In genomic region chr10:118741994-118742393, GRCh38 we compare ENCODE assay signal across 20 cellular contexts. TPM values are rescaled to one million over a fixed set of nuclear protein-coding genes. Genes with fewer than 3 reads are reported as not detected.
DNase-seq lines count a peak whose midpoint lies in the region; ATAC-seq and TF ChIP-seq lines count a peak whose summit lies in the region.
"Had no signal": no experiment of that assay in that cellular context is flagged by ENCODE, and none has a peak within 500 bp of the region (broad histone marks: within the 10 kb centered on the region; RNA-seq: fewer than 3 reads in every experiment).

No MANE protein-coding gene starts in this region.

- H3K4me3 Mint-ChIP-seq in CD4-positive, alpha-beta T cell: no peak overlapping the region
- no peak overlapping the region for H3K4me3 Mint-ChIP-seq in chondrocyte (ENCODE audit: unreplicated experiment)
- no peak overlapping the region for H3K4me3 Mint-ChIP-seq in activated T-cell treated with anti-CD3 and anti-CD28 coated beads, Interleukin-2, amount 50 U/mL, for 4 hours
- H3K4me3 Mint-ChIP-seq: IgD-negative memory B cell; T-helper 1 cell treated with Interleukin-12 subunit alpha and Interleukin-12 subunit beta and Interleukin-4 antibody, amounts not matched to agents 30 μg/mL and 1 μg/mL, for 36 hours had no signal

- no peaks in the 10 kb centered on the region for H3K27me3 ChIP-seq in CD4-positive, alpha-beta T cell (ENCODE audit: control insufficient read depth, insufficient read depth, low read length)
- H3K27me3 ChIP-seq: adrenal gland, vagina had no signal

- DNase-seq in CD4-positive, alpha-beta T cell: no peak
- peak; percentile 5 for DNase-seq in NCI-H69 (lab: John Stamatoyannopoulos, UW)
- no peak for DNase-seq in chondrocyte (ENCODE audit: low spot score)
- DNase-seq in omental fat pad (ENCODE audit: low spot score): no peak
- DNase-seq in activated T-cell treated with anti-CD3 and anti-CD28 coated beads, Interleukin-2, amount 50 U/mL, for 4 hours: no peak
- no peak for DNase-seq in NCI-H2196 treated with DMSO at 0.1 percent for 48 hours (lab: John Stamatoyannopoulos, UW; ENCODE audit: unreplicated experiment)
- DNase-seq: activated CD8-positive, alpha-beta memory T cell treated with anti-CD3 and anti-CD28 coated beads, Interleukin-2, amount 50 U/mL, for 4 hours; activated gamma-delta T cell; adrenal gland; EL; left ventricle myocardium inferior; OCI-M1; substantia nigra had no signal

- ATAC-seq in CD4-positive, alpha-beta T cell (ENCODE audit: poor library complexity): no peak
- peak; percentile 33 for ATAC-seq in omental fat pad (ENCODE audit: low FRiP score)
- ATAC-seq in HG03045 (IDR thresholded peaks at IDR 0.05; ENCODE audit: unreplicated experiment): no peak
- no peak for ATAC-seq in activated T-cell treated with anti-CD3 and anti-CD28 coated beads, Interleukin-2, amount 50 U/mL, for 4 hours
- no peak for ATAC-seq in HG03175 (IDR thresholded peaks at IDR 0.05; ENCODE audit: unreplicated experiment)
- ATAC-seq: esophagus mucosa had no signal

- TF ChIP-seq CTCF in CD4-positive, alpha-beta T cell (IDR thresholded peaks at IDR 0.05): no peak
- TF ChIP-seq CTCF in chondrocyte (IDR thresholded peaks at IDR 0.05) (no peak), omental fat pad (IDR thresholded peaks at IDR 0.05) (no peak)

- H3K27me3 Mint-ChIP-seq in CD4-positive, alpha-beta T cell: no peaks in the 10 kb centered on the region
- H3K27me3 Mint-ChIP-seq in chondrocyte (ENCODE audit: low read depth): no peaks in the 10 kb centered on the region
- H3K27me3 Mint-ChIP-seq in activated T-cell treated with anti-CD3 and anti-CD28 coated beads, Interleukin-2, amount 50 U/mL, for 4 hours (ENCODE audit: low read depth): no peaks in the 10 kb centered on the region
- H3K27me3 Mint-ChIP-seq: IgD-negative memory B cell had no signal

- intact Hi-C loops in CD4-positive, alpha-beta T cell (cut with DNase I, micrococcal nuclease): no loop called here

- H3K4me1 Mint-ChIP-seq in CD4-positive, alpha-beta T cell (ENCODE audit: low read depth): peaks cover 81% of the 10 kb centered on the region
- H3K4me1 Mint-ChIP-seq in chondrocyte (ENCODE audit: low read depth): peaks cover 70% of the 10 kb centered on the region
- peaks cover 71% of the 10 kb centered on the region for H3K4me1 Mint-ChIP-seq in activated T-cell treated with anti-CD3 and anti-CD28 coated beads, Interleukin-2, amount 50 U/mL, for 4 hours (ENCODE audit: low read depth)

- H3K27ac ChIP-seq in CD4-positive, alpha-beta T cell (ENCODE audit: low read depth, low read length): no peak overlapping the region
- H3K27ac ChIP-seq: left ventricle myocardium inferior, vagina, VCaP had no signal

- peaks cover 6% of the 10 kb centered on the region for H3K36me3 Mint-ChIP-seq in CD4-positive, alpha-beta T cell (ENCODE audit: low read depth)
- no peaks in the 10 kb centered on the region for H3K36me3 Mint-ChIP-seq in chondrocyte (ENCODE audit: low read depth)
- H3K36me3 Mint-ChIP-seq in activated T-cell treated with anti-CD3 and anti-CD28 coated beads, Interleukin-2, amount 50 U/mL, for 4 hours (ENCODE audit: insufficient read depth): peaks cover 10% of the 10 kb centered on the region

- peak overlapping the region; percentile 3 for H3K27ac Mint-ChIP-seq in CD4-positive, alpha-beta T cell
- peak overlapping the region; percentile 20 for H3K27ac Mint-ChIP-seq in chondrocyte (ENCODE audit: unreplicated experiment)
- H3K27ac Mint-ChIP-seq: T-helper 1 cell treated with Interleukin-12 subunit alpha and Interleukin-12 subunit beta and Interleukin-4 antibody, amounts not matched to agents 30 μg/mL and 1 μg/mL, for 36 hours had no signal

- no peaks in the 10 kb centered on the region for H3K9me3 ChIP-seq in CD4-positive, alpha-beta T cell (ENCODE audit: control insufficient read depth, low read length)
- H3K9me3 ChIP-seq: adrenal gland, left ventricle myocardium inferior, vagina had no signal

- no peaks in the 10 kb centered on the region for H3K9me3 Mint-ChIP-seq in CD4-positive, alpha-beta T cell
- no peaks in the 10 kb centered on the region for H3K9me3 Mint-ChIP-seq in chondrocyte (ENCODE audit: low read depth)
- no peaks in the 10 kb centered on the region for H3K9me3 Mint-ChIP-seq in activated T-cell treated with anti-CD3 and anti-CD28 coated beads, Interleukin-2, amount 50 U/mL, for 4 hours
- H3K9me3 Mint-ChIP-seq: IgD-negative memory B cell; T-helper 1 cell treated with Interleukin-12 subunit alpha and Interleukin-12 subunit beta and Interleukin-4 antibody, amounts not matched to agents 30 μg/mL and 1 μg/mL, for 36 hours had no signal

- CTCF ChIA-PET in CD4-positive, alpha-beta T cell (lab: Charles Lee): no interaction called here

- POLR2A ChIA-PET in CD4-positive, alpha-beta T cell (lab: Charles Lee): no interaction called here

RNA-seq across cellular contexts. Expression of gene CACUL1, which starts 12.8 kb away (rescaled TPM):
- total RNA-seq in CD4-positive, alpha-beta T cell: 10 to 100 TPM; 36.7 to 37.4 TPM
- total RNA-seq in chondrocyte: 32.1 to 36.5 TPM (median 32.5 TPM) in 3 replicates
- total RNA-seq in omental fat pad: 10 to 100 TPM; 36.4 to 46.3 (median 41.9) TPM
- 10 to 100 TPM; 31.2 to 33.5 (median 31.8) TPM for total RNA-seq in activated T-cell treated with anti-CD3 and anti-CD28 coated beads, Interleukin-2, amount 50 U/mL, for 4 hours
